Comparison of ENCODE assay signal across 1 cellular context in the genomic region with DNA sequence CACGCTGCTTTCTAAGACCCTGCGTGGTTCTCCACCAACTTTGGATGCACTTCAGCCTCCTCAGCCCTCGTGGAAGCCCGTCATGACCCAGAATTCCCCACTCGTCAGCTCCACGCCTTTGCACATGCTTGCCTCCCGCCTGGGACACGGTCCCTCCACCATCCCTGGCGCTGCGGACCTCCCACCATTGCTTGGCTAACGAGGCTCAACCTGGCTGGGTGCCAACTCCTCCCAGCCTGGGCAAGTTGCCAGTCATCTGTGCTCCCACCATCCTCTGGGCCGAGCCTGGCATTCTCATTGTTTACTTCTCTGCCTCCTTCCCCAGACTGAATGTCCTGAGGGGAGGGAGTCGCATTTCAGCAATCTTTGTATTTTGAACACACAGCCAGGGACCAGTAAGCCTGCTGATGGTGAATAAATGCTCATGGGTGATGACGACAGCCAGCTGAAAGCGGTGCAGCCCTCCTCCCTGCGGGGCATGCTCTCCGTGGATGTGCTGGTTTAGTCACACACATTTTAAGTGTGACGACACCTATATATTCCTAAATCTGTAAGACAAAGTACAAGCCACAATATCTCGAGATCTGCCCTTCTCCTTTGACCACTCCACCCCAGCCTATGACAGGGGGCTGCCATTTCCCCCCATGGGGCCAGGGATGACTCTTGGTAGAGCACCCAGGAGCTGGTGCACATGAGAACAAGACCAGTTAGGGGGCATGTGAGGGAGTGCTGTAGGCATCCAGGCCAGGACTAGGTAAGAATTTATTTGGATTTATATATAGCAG.
TF ChIP-seq lines count a peak whose summit lies in the region.

No MANE protein-coding gene starts in this region.

TF ChIP-seq in liver, 16 proteins besides CTCF, POLR2A, EP300 and RAD21 (continued from another document):
- TF ChIP-seq FOXA2 (IDR thresholded peaks at IDR 0.05) = peak; percentile 92
- peak; percentile 91 for TF ChIP-seq YY1 (IDR thresholded peaks at IDR 0.05)
- TF ChIP-seq HNF4A (conservative IDR thresholded peaks at IDR 0.05) = peak; percentile 48 to 81
- TF ChIP-seq, protein P1, sequence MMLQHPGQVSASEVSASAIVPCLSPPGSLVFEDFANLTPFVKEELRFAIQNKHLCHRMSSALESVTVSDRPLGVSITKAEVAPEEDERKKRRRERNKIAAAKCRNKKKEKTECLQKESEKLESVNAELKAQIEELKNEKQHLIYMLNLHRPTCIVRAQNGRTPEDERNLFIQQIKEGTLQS (IDR thresholded peaks at IDR 0.05) = no peak
- TF ChIP-seq GABPA (IDR thresholded peaks at IDR 0.05 in 1 of 2, conservative IDR thresholded peaks at IDR 0.05 in 1 of 2) = no peak
- peak in 1 of 2 donors; percentile 46 for TF ChIP-seq EGR1 (IDR thresholded peaks at IDR 0.05; ENCODE audit: low read depth in 2 of 2)
